Comparison of ENCODE assay signal across 31 cellular contexts in the genomic region with DNA sequence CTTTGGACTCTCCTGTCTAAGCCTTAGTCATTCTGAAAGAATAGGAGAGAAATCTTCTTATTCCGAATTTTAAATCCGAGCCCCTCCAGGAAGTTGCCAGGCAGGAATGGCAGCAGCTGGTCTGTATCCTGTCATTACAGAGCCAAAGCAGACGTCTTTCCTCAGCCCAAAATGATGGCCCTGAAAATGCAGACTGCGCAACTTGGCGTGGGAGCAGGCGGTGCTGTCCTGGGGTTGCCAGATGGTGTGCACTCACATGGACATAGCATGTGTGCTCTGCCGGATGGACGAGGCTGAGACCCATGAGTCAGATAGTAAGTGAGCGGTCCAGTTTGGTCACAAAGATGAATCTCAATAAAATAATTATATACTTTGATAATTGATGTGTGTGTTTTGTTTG.
"Had no signal": no experiment of that assay in that cellular context is flagged by ENCODE, and none has a peak within 500 bp of the region (broad histone marks: within the 10 kb centered on the region; RNA-seq: fewer than 3 reads in every experiment).

No MANE protein-coding gene starts in this region.

- DNase-seq: activated CD4-positive, alpha-beta T cell treated with anti-CD3 and anti-CD28 coated beads for 48 hours; activated CD4-positive, alpha-beta T cell treated with anti-CD3 and anti-CD28 coated beads, Interleukin-2, amount 50 U/mL, for 4 hours; activated CD8-positive, alpha-beta T cell treated with anti-CD3 and anti-CD28 coated beads, Interleukin-2, amount 10 ng/mL, durations not matched to agents 7 days and 5 days; activated effector memory CD4-positive, alpha-beta T cell treated with Interleukin-2 at 50 U/mL for 16 hours; activated naive CD4-positive, alpha-beta T cell; activated T-cell treated with anti-CD3 and anti-CD28 coated beads, Interleukin-2, amount 50 U/mL, for 24 hours; aorta; caudate nucleus; Kasumi-1; KBM-7; NCI-H1105 treated with DMSO at 0.1 percent for 48 hours; NCI-H146; NCI-H187 treated with DMSO at 0.1 percent for 48 hours; NCI-H2081 treated with DMSO at 0.1 percent for 48 hours; NCI-H2171; NCI-H2227 treated with DMSO at 0.1 percent for 48 hours; NCI-H446 treated with DMSO at 0.1 percent for 48 hours; NCI-H526; NCI-H82; NK-92 treated with Interleukin-12 subunit alpha and Interleukin-12 subunit beta, amount 100 ng/mL, for 24 hours; OCI-M1; Peyer's patch; Right ventricle myocardium superior; SJCRH30; SW 1271 had no signal

- H3K9me3 ChIP-seq: breast epithelium, Peyer's patch, SJCRH30 had no signal

- H3K36me3 Mint-ChIP-seq: activated naive CD4-positive, alpha-beta T cell treated with anti-CD3 and anti-CD28 coated beads, Interleukin-2, amount 50 U/mL, for 24 hours had no signal

- H3K4me3 Mint-ChIP-seq: activated CD8-positive, alpha-beta T cell treated with anti-CD3 and anti-CD28 coated beads, Interleukin-2, amount 10 ng/mL, durations not matched to agents 7 days and 5 days; activated naive CD4-positive, alpha-beta T cell treated with anti-CD3 and anti-CD28 coated beads, Interleukin-2, amount 50 U/mL, for 24 hours; activated T-cell treated with anti-CD3 and anti-CD28 coated beads, Interleukin-2, amount 50 U/mL, for 24 hours; activated T-helper 1 cell treated with anti-CD3 and anti-CD28 coated beads, Interleukin-12 subunit alpha, Interleukin-12 subunit beta, Interleukin-2, Interleukin-4 antibody, amounts not matched to agents 30 ng/mL and 10 ng/mL and 1 ng/mL, durations not matched to agents 14 hours and 24 hours and 36 hours had no signal

- H3K27ac ChIP-seq: breast epithelium, Peyer's patch, RWPE1, SJCRH30 had no signal

- H3K4me3 ChIP-seq: breast epithelium, Peyer's patch, SJCRH30 had no signal

- ATAC-seq: activated CD4-positive, CD25-positive, alpha-beta regulatory T cell treated with anti-CD3 and anti-CD28 coated beads, Interleukin-2, amount 50 U/mL, for 24 hours; activated CD8-positive, alpha-beta T cell treated with anti-CD3 and anti-CD28 coated beads, Interleukin-2, amount 10 ng/mL, durations not matched to agents 7 days and 5 days; SK-N-SH treated with all-trans-retinoic acid at 6 μM for 48 hours had no signal

- H3K27me3 ChIP-seq: breast epithelium, Peyer's patch, SJCRH30 had no signal

- H3K4me1 Mint-ChIP-seq: activated naive CD4-positive, alpha-beta T cell treated with anti-CD3 and anti-CD28 coated beads, Interleukin-2, amount 50 U/mL, for 24 hours had no signal

- H3K27me3 Mint-ChIP-seq: activated naive CD4-positive, alpha-beta T cell treated with anti-CD3 and anti-CD28 coated beads, Interleukin-2, amount 50 U/mL, for 24 hours; activated T-cell treated with anti-CD3 and anti-CD28 coated beads, Interleukin-2, amount 50 U/mL, for 24 hours had no signal

- H3K27ac Mint-ChIP-seq: activated CD8-positive, alpha-beta T cell treated with anti-CD3 and anti-CD28 coated beads, Interleukin-2, amount 10 ng/mL, durations not matched to agents 7 days and 5 days; activated naive CD4-positive, alpha-beta T cell treated with anti-CD3 and anti-CD28 coated beads, Interleukin-2, amount 50 U/mL, for 24 hours; activated T-cell treated with anti-CD3 and anti-CD28 coated beads, Interleukin-2, amount 50 U/mL, for 24 hours; activated T-helper 1 cell treated with anti-CD3 and anti-CD28 coated beads, Interleukin-12 subunit alpha, Interleukin-12 subunit beta, Interleukin-2, Interleukin-4 antibody, amounts not matched to agents 30 ng/mL and 10 ng/mL and 1 ng/mL, durations not matched to agents 14 hours and 24 hours and 36 hours had no signal

- H3K36me3 ChIP-seq: breast epithelium, Peyer's patch, SJCRH30 had no signal

- H3K9me3 Mint-ChIP-seq: activated naive CD4-positive, alpha-beta T cell treated with anti-CD3 and anti-CD28 coated beads, Interleukin-2, amount 50 U/mL, for 24 hours; activated T-helper 1 cell treated with anti-CD3 and anti-CD28 coated beads, Interleukin-12 subunit alpha, Interleukin-12 subunit beta, Interleukin-2, Interleukin-4 antibody, amounts not matched to agents 30 ng/mL and 10 ng/mL and 1 ng/mL, durations not matched to agents 14 hours and 24 hours and 36 hours had no signal

- H3K4me1 ChIP-seq: breast epithelium, Peyer's patch, SJCRH30 had no signal
